In genomic region chr13:26052136-26052736, GRCh38 we compare ENCODE assay signal across 8 cellular contexts. TPM values are rescaled to one million over a fixed set of nuclear protein-coding genes. Genes with fewer than 3 reads are reported as not detected.
A peak's percentile ranks its signal among the peaks of the same experiment; 100 is the strongest.
DNase-seq lines count a peak whose midpoint lies in the region; ATAC-seq and TF ChIP-seq lines count a peak whose summit lies in the region.

No MANE protein-coding gene starts in this region.

- intact Hi-C loops in ascending aorta (cut with DNase I), result no loop called here
- intact Hi-C loops in tibial artery (cut with DNase I; ENCODE audit: low total_unique reads), result no loop called here

- H2BK15ac ChIP-seq in mesenchymal stem cell (ENCODE audit: low read depth, poor library complexity, severe bottlenecking), result peak overlapping the region; percentile 50

- H3K27me3 ChIP-seq in ascending aorta (peaks cover 18% of the 10 kb centered on the region), mesenchymal stem cell (ENCODE audit: control insufficient read depth in 1 of 2, insufficient read depth in 1 of 2, low read length in 2 of 2) (peaks cover 0 to 85% of the 10 kb centered on the region in 2 experiments), tibial artery (peaks cover 0 to 64% of the 10 kb centered on the region in 2 donors)

- H3K4me2 ChIP-seq in mesenchymal stem cell (ENCODE audit: low read length, poor library complexity, severe bottlenecking), result peak overlapping the region; percentile 79

- no peak overlapping the region for H3K18ac ChIP-seq in mesenchymal stem cell (ENCODE audit: low read depth in 1 of 2, low read length in 2 of 2)

- H3K27ac ChIP-seq in ascending aorta (no peak overlapping the region), mesenchymal stem cell (ENCODE audit: low read length, poor library complexity, severe bottlenecking) (peak overlapping the region; percentile 37), tibial artery (no peak overlapping the region)

- H3K27me3 Mint-ChIP-seq in activated T-cell treated with anti-CD3 and anti-CD28 coated beads, Interleukin-2, amount 50 U/mL, for 72 hours (ENCODE audit: low read depth), result peaks cover 29% of the 10 kb centered on the region

- H3K4ac ChIP-seq in mesenchymal stem cell (ENCODE audit: low read depth in 1 of 2, low read length in 2 of 2), result no peak overlapping the region

- H3K4me3 Mint-ChIP-seq in activated T-cell treated with anti-CD3 and anti-CD28 coated beads, Interleukin-2, amount 50 U/mL, for 72 hours, result peak overlapping the region; percentile 75 to 77

- DNase-seq in activated T-cell treated with anti-CD3 and anti-CD28 coated beads, Interleukin-2, amount 50 U/mL, for 72 hours, result no peak
- DNase-seq in activated T-cell treated with anti-CD3 and anti-CD28 coated beads, Interleukin-2, amount 50 U/mL, for 1 hour, result no peak
- no peak for DNase-seq in ascending aorta (ENCODE audit: low spot score in 2 of 2)
- no peak for DNase-seq in mesenchymal stem cell
- no peak for DNase-seq in tibial artery
- DNase-seq in effector CD4-positive, alpha-beta T cell, result no peak

- no peak overlapping the region for H3K27ac Mint-ChIP-seq in activated T-cell treated with anti-CD3 and anti-CD28 coated beads, Interleukin-2, amount 50 U/mL, for 72 hours

- peak overlapping the region; percentile 31 for H3K9ac ChIP-seq in mesenchymal stem cell (ENCODE audit: low read length)

- H3K4me1 ChIP-seq in ascending aorta (peaks cover 3 to 7% of the 10 kb centered on the region in 2 donors), mesenchymal stem cell (ENCODE audit: control insufficient read depth, insufficient read depth, low read depth, low read length) (peaks cover 10% of the 10 kb centered on the region), tibial artery (peaks cover 0 to 33% (median 16%) of the 10 kb centered on the region in 4 donors)

- H2AK5ac ChIP-seq in mesenchymal stem cell (ENCODE audit: low read length, severe bottlenecking), result no peak overlapping the region

- H2BK12ac ChIP-seq in mesenchymal stem cell (ENCODE audit: low read length in 2 of 2), result peak overlapping the region in 1 of 2 experiments; percentile 83

- no peak overlapping the region for H4K91ac ChIP-seq in mesenchymal stem cell (ENCODE audit: low read length)

- H3K4me1 Mint-ChIP-seq in activated T-cell treated with anti-CD3 and anti-CD28 coated beads, Interleukin-2, amount 50 U/mL, for 72 hours (ENCODE audit: low read depth), result peaks cover 21% of the 10 kb centered on the region

- H2AFZ ChIP-seq in mesenchymal stem cell (ENCODE audit: low read depth, low read length), result peak overlapping the region; percentile 46

- no peaks in the 10 kb centered on the region for H3K9me3 ChIP-seq in ascending aorta
- H3K9me3 ChIP-seq in mesenchymal stem cell (ENCODE audit: control insufficient read depth, low read length), result no peaks in the 10 kb centered on the region
- no peaks in the 10 kb centered on the region for H3K9me3 ChIP-seq in tibial artery

- TF ChIP-seq CTCF in ascending aorta (IDR thresholded peaks at IDR 0.05), result no peak
- TF ChIP-seq CTCF in tibial artery (IDR thresholded peaks at IDR 0.05), result no peak

- no peak for ATAC-seq in activated T-cell treated with anti-CD3 and anti-CD28 coated beads, Interleukin-2, amount 50 U/mL, for 72 hours (replicated peaks in 1 of 2)
- ATAC-seq in GM18907 (IDR thresholded peaks at IDR 0.05; ENCODE audit: unreplicated experiment) (no peak), GM19455 (IDR thresholded peaks at IDR 0.05; ENCODE audit: unreplicated experiment) (no peak)

- H4K8ac ChIP-seq in mesenchymal stem cell (ENCODE audit: low read length), result peak overlapping the region; percentile 52

- H2BK120ac ChIP-seq in mesenchymal stem cell (ENCODE audit: low read depth, low read length), result no peak overlapping the region

- H3K4me3 ChIP-seq in ascending aorta (peak overlapping the region; percentile 51 to 59), mesenchymal stem cell (ENCODE audit: insufficient read depth in 1 of 2, low read depth in 1 of 2, low read length in 2 of 2) (peak overlapping the region; percentile 72 to 99), tibial artery (peak overlapping the region; percentile 35 to 49)

- no peaks in the 10 kb centered on the region for H3K36me3 ChIP-seq in ascending aorta
- peaks cover 0 to 12% of the 10 kb centered on the region in 2 experiments for H3K36me3 ChIP-seq in mesenchymal stem cell (ENCODE audit: control insufficient read depth in 1 of 2, insufficient read depth in 2 of 2, low read depth in 1 of 2, low read length in 2 of 2)
- no peaks in the 10 kb centered on the region for H3K36me3 ChIP-seq in tibial artery

- no peaks in the 10 kb centered on the region for H3K79me1 ChIP-seq in mesenchymal stem cell (replicated peaks; ENCODE audit: low read length, poor library complexity, severe bottlenecking)

- no peaks in the 10 kb centered on the region for H3K9me3 Mint-ChIP-seq in activated T-cell treated with anti-CD3 and anti-CD28 coated beads, Interleukin-2, amount 50 U/mL, for 72 hours

- H3K36me3 Mint-ChIP-seq in activated T-cell treated with anti-CD3 and anti-CD28 coated beads, Interleukin-2, amount 50 U/mL, for 72 hours (ENCODE audit: insufficient read depth in 2 of 2), result no peaks in the 10 kb centered on the region

- H2BK5ac ChIP-seq in mesenchymal stem cell (ENCODE audit: low read depth, low read length, poor library complexity, severe bottlenecking), result no peak overlapping the region

- no peak overlapping the region for H3K23ac ChIP-seq in mesenchymal stem cell (ENCODE audit: low read length in 2 of 2)

- H3K14ac ChIP-seq in mesenchymal stem cell (ENCODE audit: low read length in 2 of 2), result no peak overlapping the region

- WGBS in mesenchymal stem cell, result 43% methylated on average over 18 of the region's 18 CpGs

RNA-seq across cellular contexts. Expression of gene SHISA2, which starts 0.4 kb away (rescaled TPM):
- under 1 TPM; 0.07 to 0.19 TPM for total RNA-seq in activated T-cell treated with anti-CD3 and anti-CD28 coated beads, Interleukin-2, amount 50 U/mL, for 72 hours
- total RNA-seq in ascending aorta, result not detected
- 0.98 TPM for polyA plus RNA-seq in mesenchymal stem cell (2013, experiment 1 of 2)
- polyA plus RNA-seq in mesenchymal stem cell (2013, experiment 2 of 2), result 1.1 TPM
